ENCODE assay signal across 10 cellular contexts in genomic region chr16:69937465-69937951, GRCh38. TPM values are rescaled to one million over a fixed set of nuclear protein-coding genes. Genes with fewer than 3 reads are reported as not detected.
DNase-seq lines count a peak whose midpoint lies in the region; FAIRE-seq and TF ChIP-seq lines count a peak whose summit lies in the region.
"Had no signal": no experiment of that assay in that cellular context is flagged by ENCODE, and none has a peak within 500 bp of the region (broad histone marks: within the 10 kb centered on the region; RNA-seq: fewer than 3 reads in every experiment).

No MANE protein-coding gene starts in this region.

- TF ChIP-seq RAD21 in H1 (IDR thresholded peaks at IDR 0.05 in 1 of 2, conservative IDR thresholded peaks at IDR 0.05 in 1 of 2; ENCODE audit: low read depth in 2 of 2, low read length in 2 of 2) = peak; percentile 47 to 56

- no peaks in the 10 kb centered on the region for H3K79me2 ChIP-seq in H1 (ENCODE audit: control insufficient read depth in 1 of 2, insufficient read depth in 2 of 2, low read length in 2 of 2)

- H3K4ac ChIP-seq in H1 (replicated peaks; ENCODE audit: insufficient read length, low read depth, low read length) = no peak overlapping the region

- H3K18ac ChIP-seq in H1 (ENCODE audit: extremely low read depth, low read length) = no peak overlapping the region

- DNase-seq in Caco-2 (peak in 1 of 2 experiments; percentile 48), NCI-H2227 (lab: John Stamatoyannopoulos, UW; ENCODE audit: unreplicated experiment) (peak; percentile 23), H1 (ENCODE audit: low read depth in 1 of 2, low spot score in 2 of 2) (no peak), SW480 (ENCODE audit: low spot score) (no peak), NCI-H187 (lab: John Stamatoyannopoulos, UW) (no peak)
- DNase-seq in T-helper 2 cell treated with Interferon-gamma antibody and Interleukin-4, amounts not matched to agents 5 μg/mL and 100 μg/mL, for 36 hours (ENCODE audit: low spot score) = no peak
- no peak for DNase-seq in stimulated activated CD8-positive, alpha-beta memory T cell treated with anti-CD3 and anti-CD28 coated beads, Interleukin-4, amount 100 ng/mL, for 48 hours
- DNase-seq: DMS79, NCI-H2107 had no signal

- intact Hi-C loops in Caco-2 (cut with micrococcal nuclease; ENCODE audit: unreplicated experiment) = loop anchor here (1.0 kb wide), 1 partner anchor 141 kb away; no protein-coding TSS in a partner anchor

- H3K27me3 ChIP-seq in Caco-2 (replicated peaks; ENCODE audit: control insufficient read depth, insufficient read depth, low read length) = no peaks in the 10 kb centered on the region
- no peaks in the 10 kb centered on the region for H3K27me3 ChIP-seq in H1 (replicated peaks in 1 of 4; ENCODE audit: control insufficient read depth in 3 of 4, extremely low read depth in 1 of 4, insufficient read depth in 3 of 4, low read length in 3 of 4)

- H3K4me1 ChIP-seq in Caco-2 (no peaks in the 10 kb centered on the region), H1 (replicated peaks in 1 of 4; ENCODE audit: control insufficient read depth in 3 of 4, insufficient read depth in 4 of 4, low read length in 3 of 4) (no peaks in the 10 kb centered on the region; a peak in 2 of 7 replicates)

- H3K27ac ChIP-seq in H1 (ENCODE audit: low read depth, low read length) = no peak overlapping the region

- no peak overlapping the region for H2BK15ac ChIP-seq in H1 (ENCODE audit: low read length)

- H3K27ac Mint-ChIP-seq in Caco-2 (ENCODE audit: unreplicated experiment) = no peak overlapping the region
- no peak overlapping the region for H3K27ac Mint-ChIP-seq in nephron
- no peak overlapping the region for H3K27ac Mint-ChIP-seq in T-helper 2 cell treated with Interferon-gamma antibody and Interleukin-4, amounts not matched to agents 5 μg/mL and 100 μg/mL, for 36 hours

- H3K4me1 Mint-ChIP-seq in Caco-2 (ENCODE audit: low read depth, unreplicated experiment) (no peaks in the 10 kb centered on the region), nephron (no peaks in the 10 kb centered on the region)
- no peaks in the 10 kb centered on the region for H3K4me1 Mint-ChIP-seq in T-helper 2 cell treated with Interferon-gamma antibody and Interleukin-4, amounts not matched to agents 5 μg/mL and 100 μg/mL, for 36 hours (ENCODE audit: low read depth)

- TF ChIP-seq CTCF in Caco-2 (IDR thresholded peaks at IDR 0.05; ENCODE audit: insufficient read depth in 1 of 2, low read depth in 1 of 2, low read length in 1 of 2, severe bottlenecking in 1 of 2, unreplicated experiment in 1 of 2) (peak; percentile 41 to 71), H1 (IDR thresholded peaks at IDR 0.05; ENCODE audit: control extremely low read depth in 1 of 3, insufficient read depth in 1 of 3, low read depth in 1 of 3, low read length in 3 of 3) (peak; percentile 37 to 42 (median 42)), nephron (IDR thresholded peaks at IDR 0.05; ENCODE audit: unreplicated experiment in 3 of 3) (peak; percentile 15 to 35 (median 33))

- TF ChIP-seq POLR2A in H1 (IDR thresholded peaks at IDR 0.05; ENCODE audit: control extremely low read depth in 1 of 2, low read depth in 2 of 2, low read length in 2 of 2) = no peak

- H2BK20ac ChIP-seq in H1 (ENCODE audit: low read length) = no peak overlapping the region

- no peaks in the 10 kb centered on the region for H3K9me3 ChIP-seq in Caco-2
- H3K9me3 ChIP-seq in H1 (ENCODE audit: insufficient read depth in 2 of 2, low read depth in 1 of 2, low read length in 1 of 2) = no peaks in the 10 kb centered on the region

- H3K9ac ChIP-seq in H1 (replicated peaks in 1 of 4; ENCODE audit: extremely low read depth in 1 of 4, low read depth in 3 of 4, low read length in 3 of 4) = no peak overlapping the region

- no peaks in the 10 kb centered on the region for H3K23me2 ChIP-seq in H1 (ENCODE audit: low read depth, low read length)

- H3K4me2 ChIP-seq in H1 (ENCODE audit: insufficient read depth in 1 of 2, low read depth in 2 of 2, low read length in 2 of 2) = no peak overlapping the region

- TF ChIP-seq EP300 in H1 (IDR thresholded peaks at IDR 0.05; ENCODE audit: borderline replicate concordance in 1 of 2, low read depth in 2 of 2, low read length in 2 of 2) = no peak

- no peak for FAIRE-seq in H1 (lab: Jason Lieb, UNC)

- CTCF ChIA-PET in Caco-2 (lab: Charles Lee) (interaction anchor here (0.5 kb wide), 1 partner anchor 140 kb away, joined by 4 read pairs; no protein-coding TSS in a partner anchor), H1 (lab: Charles Lee; ENCODE audit: partially characterized antibody) (interaction anchor here (0.9 to 4.8 kb wide), 3 partner anchors 21 to 214 kb away, joined by 3 to 27 read pairs (median 3); no protein-coding TSS in a partner anchor)

- H4K20me1 ChIP-seq in H1 (replicated peaks in 1 of 2; ENCODE audit: control insufficient read depth in 1 of 2, insufficient read depth in 2 of 2, low read length in 2 of 2) = peaks cover 0 to 1% of the 10 kb centered on the region in 2 experiments

- H3K27me3 Mint-ChIP-seq in Caco-2 (ENCODE audit: insufficient read depth, unreplicated experiment) = no peaks in the 10 kb centered on the region
- no peaks in the 10 kb centered on the region for H3K27me3 Mint-ChIP-seq in nephron (ENCODE audit: low read depth)
- H3K27me3 Mint-ChIP-seq in T-helper 2 cell treated with Interferon-gamma antibody and Interleukin-4, amounts not matched to agents 5 μg/mL and 100 μg/mL, for 36 hours (ENCODE audit: low read depth) = no peaks in the 10 kb centered on the region

- no peak overlapping the region for H2AFZ ChIP-seq in H1 (ENCODE audit: low read length)

- H2BK5ac ChIP-seq in H1 (ENCODE audit: low read depth, low read length) = no peak overlapping the region

- H3K36me3 ChIP-seq in Caco-2 (ENCODE audit: control insufficient read depth, insufficient read depth, low read length) (peaks cover 3% of the 10 kb centered on the region), H1 (ENCODE audit: control insufficient read depth in 2 of 4, insufficient read depth in 4 of 4, low read length in 3 of 4) (peaks cover 2 to 20% (median 7%) of the 10 kb centered on the region in 4 experiments; a peak in 5 of 8 replicates)

- H3K4me3 ChIP-seq in Caco-2 (ENCODE audit: low read depth, low read length) = no peak overlapping the region
- no peak overlapping the region for H3K4me3 ChIP-seq in H1 (ENCODE audit: extremely low read depth in 1 of 4, insufficient read depth in 2 of 4, low read depth in 3 of 4, low read length in 4 of 4)

- no TSS peak for BruUV-seq in Caco-2 (replicated peaks; lab: Mats Ljungman, UMichigan)

- no peak overlapping the region for H2AK5ac ChIP-seq in H1 (ENCODE audit: low read depth, low read length)

- no peaks in the 10 kb centered on the region; the same call in 1 of the 2 replicates for H3K79me1 ChIP-seq in H1 (ENCODE audit: low read depth, low read length)

- H3K9me3 Mint-ChIP-seq in Caco-2 (ENCODE audit: unreplicated experiment) (no peaks in the 10 kb centered on the region), nephron (no peaks in the 10 kb centered on the region)
- no peaks in the 10 kb centered on the region for H3K9me3 Mint-ChIP-seq in T-helper 2 cell treated with Interferon-gamma antibody and Interleukin-4, amounts not matched to agents 5 μg/mL and 100 μg/mL, for 36 hours

- H2BK12ac ChIP-seq in H1 (ENCODE audit: low read depth, low read length) = no peak overlapping the region

- POLR2A ChIA-PET in Caco-2 (lab: Charles Lee) (no interaction called here), H1 (lab: Charles Lee; ENCODE audit: partially characterized antibody) (no interaction called here)

- H3K4me3 Mint-ChIP-seq in Caco-2 (ENCODE audit: unreplicated experiment) = no peak overlapping the region
- H3K4me3 Mint-ChIP-seq in nephron = no peak overlapping the region
- no peak overlapping the region for H3K4me3 Mint-ChIP-seq in T-helper 2 cell treated with Interferon-gamma antibody and Interleukin-4, amounts not matched to agents 5 μg/mL and 100 μg/mL, for 36 hours

- no peak overlapping the region for H3K14ac ChIP-seq in H1 (ENCODE audit: insufficient read length)

- WGBS in H1 (ENCODE audit: extremely low coverage in 1 of 2, insufficient coverage in 1 of 2, insufficient read length in 1 of 2, insufficient replicate concordance in 2 of 2, low coverage in 1 of 2, low lambda C conversion rate in 2 of 2, missing lambda C conversion rate in 1 of 2), 2 experiments = 89% methylated on average over 16 of the region's 16 CpGs; no CpG with 5 or more reads in 1 of the 2 experiments

- H3K56ac ChIP-seq in H1 (replicated peaks; ENCODE audit: insufficient read length, low read depth, low read length) = no peak overlapping the region

- H2BK120ac ChIP-seq in H1 (replicated peaks; ENCODE audit: low read depth, low read length) = no peak overlapping the region

- H4K5ac ChIP-seq in H1 (ENCODE audit: insufficient read length, low read depth, low read length) = no peak overlapping the region

- no peak overlapping the region for H4K91ac ChIP-seq in H1 (replicated peaks; ENCODE audit: insufficient read length, low read length)

- H3K23ac ChIP-seq in H1 (ENCODE audit: insufficient read length) = no peak overlapping the region

- H3K36me3 Mint-ChIP-seq in Caco-2 (ENCODE audit: insufficient read depth, unreplicated experiment) = peaks cover 19% of the 10 kb centered on the region
- H3K36me3 Mint-ChIP-seq in nephron (ENCODE audit: low read depth) = peaks cover 40% of the 10 kb centered on the region
- peaks cover 17% of the 10 kb centered on the region for H3K36me3 Mint-ChIP-seq in T-helper 2 cell treated with Interferon-gamma antibody and Interleukin-4, amounts not matched to agents 5 μg/mL and 100 μg/mL, for 36 hours (ENCODE audit: low read depth)

- H4K8ac ChIP-seq in H1 (ENCODE audit: extremely low read depth, insufficient read depth, low read length) = no peak overlapping the region

TF ChIP-seq in H1, 55 proteins besides CTCF, POLR2A, EP300 and RAD21 (continues in another document):
- TF ChIP-seq BACH1 (IDR thresholded peaks at IDR 0.05; ENCODE audit: low read length) = no peak

RNA-seq across cellular contexts. Expression of gene CLEC18A, which starts 13.6 kb away (rescaled TPM):
- 1.3 and 1.6 TPM in 2 replicates for total RNA-seq in Caco-2 (2022)
- total RNA-seq in H1 (2021; fragmentation: NEBNext Ultra II Directional; extraction: Animal tissue kit (Norgen Biotek cat#: 25700)) = 0.92 and 1.4 TPM in 2 replicates
- polyA plus RNA-seq in H1 (2011; rRNA removed) = 1.3 and 1.9 TPM in 2 replicates
- polyA plus RNA-seq in H1 (2011; cell fraction: cytosol; rRNA removed) = 1.5 TPM
- 7.4 TPM for polyA plus RNA-seq in H1 (2011; cell fraction: nucleus; rRNA removed)
- 0.80 to 1.1 TPM (median 0.95 TPM) in 4 replicates for polyA plus RNA-seq in H1 (2012, experiment 1 of 2)
- 0.87 TPM for polyA plus RNA-seq in H1 (2012, experiment 2 of 2)
- polyA plus RNA-seq in H1 (2013, experiment 1 of 2) = 0.57 TPM
- polyA plus RNA-seq in H1 (2013, experiment 2 of 2) = 0.48 TPM
- polyA minus RNA-seq in H1 (2011; rRNA and poly(A)+ RNA removed) = 0.59 and 3.2 TPM in 2 replicates
- 2.3 TPM for polyA minus RNA-seq in H1 (2011; cell fraction: cytosol; rRNA and poly(A)+ RNA removed)
- 2.3 TPM for polyA minus RNA-seq in H1 (2011; cell fraction: nucleus; rRNA and poly(A)+ RNA removed)
